In genomic region chr20:37314099-37314498, GRCh38 we compare ENCODE assay signal across 1 cellular context.
TF ChIP-seq lines count a peak whose summit lies in the region.

No MANE protein-coding gene starts in this region.

TF ChIP-seq in H1, 55 proteins besides CTCF, POLR2A, EP300 and RAD21:
- TF ChIP-seq EZH2 (IDR thresholded peaks at IDR 0.05; ENCODE audit: low read depth, low read length, severe bottlenecking), result no peak
- no peak for TF ChIP-seq MAFK (IDR thresholded peaks at IDR 0.05; ENCODE audit: low read depth, low read length)
- TF ChIP-seq EGR1 (IDR thresholded peaks at IDR 0.05; ENCODE audit: borderline replicate concordance, low read depth, low read length), result no peak
- no peak for TF ChIP-seq POU5F1 (IDR thresholded peaks at IDR 0.05; ENCODE audit: low read depth, low read length)
- no peak for TF ChIP-seq SRF (IDR thresholded peaks at IDR 0.05; ENCODE audit: low read depth, low read length)
- no peak for TF ChIP-seq ZNF274 (IDR thresholded peaks at IDR 0.05; ENCODE audit: borderline replicate concordance, extremely low read depth, low read length)
- TF ChIP-seq KDM5A (IDR thresholded peaks at IDR 0.05; ENCODE audit: low read length), result no peak
- TF ChIP-seq NANOG (IDR thresholded peaks at IDR 0.05; ENCODE audit: insufficient read depth, low read depth, low read length, poor library complexity, severe bottlenecking), result no peak
- TF ChIP-seq ASH2L (IDR thresholded peaks at IDR 0.05; ENCODE audit: low read length), result no peak
- no peak for TF ChIP-seq CBX8 (IDR thresholded peaks at IDR 0.05; ENCODE audit: borderline replicate concordance, low read depth, low read length)
- TF ChIP-seq CHD1 (IDR thresholded peaks at IDR 0.05; ENCODE audit: low read depth, low read length), result no peak
- TF ChIP-seq SP2 (IDR thresholded peaks at IDR 0.05; ENCODE audit: low read length), result no peak
- no peak for TF ChIP-seq POLR2AphosphoS5 (IDR thresholded peaks at IDR 0.05; ENCODE audit: low read depth, low read length)
- TF ChIP-seq TBP (IDR thresholded peaks at IDR 0.05; ENCODE audit: low read depth, low read length), result no peak
- TF ChIP-seq CTBP2 (IDR thresholded peaks at IDR 0.05; ENCODE audit: borderline replicate concordance, insufficient read depth, insufficient read length, low read length), result no peak
- no peak for TF ChIP-seq JUN (IDR thresholded peaks at IDR 0.05; ENCODE audit: low read depth, low read length)
- TF ChIP-seq TAF1 (IDR thresholded peaks at IDR 0.05; ENCODE audit: low read depth, low read length), result no peak
- TF ChIP-seq JUND (IDR thresholded peaks at IDR 0.05; ENCODE audit: low read length), result no peak
- no peak for TF ChIP-seq RXRA (IDR thresholded peaks at IDR 0.05; ENCODE audit: insufficient read depth, low read depth, low read length)
- TF ChIP-seq CBX5 (IDR thresholded peaks at IDR 0.05; ENCODE audit: low read depth, low read length), result no peak
